In genomic region chr16:56643080-56643778, GRCh38 we compare ENCODE assay signal across 8 cellular contexts. TPM values are rescaled to one million over a fixed set of nuclear protein-coding genes. Genes with fewer than 3 reads are reported as not detected.
DNase-seq lines count a peak whose midpoint lies in the region; ATAC-seq lines count a peak whose summit lies in the region.

No MANE protein-coding gene starts in this region.

- peak; percentile 77 for ATAC-seq in HG03442 (IDR thresholded peaks at IDR 0.05; ENCODE audit: unreplicated experiment)

- DNase-seq in EL, result peak; percentile 55
- DNase-seq in activated CD4-positive, CD25-positive, alpha-beta regulatory T cell treated with anti-CD3 and anti-CD28 coated beads, Interleukin-2, amount 50 U/mL, for 72 hours, result peak; percentile 68
- peak; percentile 44 for DNase-seq in cerebellum (ENCODE audit: low spot score)
- peak; percentile 23 to 27 for DNase-seq in lung microvascular endothelial cell (ENCODE audit: low read depth in 2 of 2)
- DNase-seq in stimulated activated CD8-positive, alpha-beta memory T cell treated with anti-CD3 and anti-CD28 coated beads, Interleukin-15, amount 100 ng/mL, for 24 hours (ENCODE audit: low read depth), result peak; percentile 48
- DNase-seq in DMS79 treated with DMSO at 0.1 percent for 48 hours (lab: John Stamatoyannopoulos, UW), result no peak
- DNase-seq in NCI-H2029 treated with DMSO at 0.1 percent for 48 hours (lab: John Stamatoyannopoulos, UW), result no peak

RNA-seq across cellular contexts. Expression of gene MT1A, which starts 4.8 kb away (rescaled TPM):
- total RNA-seq in cerebellum (not detected), lung microvascular endothelial cell (0.79 and 2.4 TPM in 2 replicates)

RNA-seq across cellular contexts. Expression of gene MT1B, which starts 8.5 kb away (rescaled TPM):
- total RNA-seq in cerebellum (not detected), lung microvascular endothelial cell (not detected in 2 replicates)

RNA-seq across cellular contexts. Expression of gene MT1M, which starts 10.8 kb away (rescaled TPM):
- total RNA-seq in cerebellum (not detected), lung microvascular endothelial cell (0.99 and 3.5 TPM in 2 replicates)

RNA-seq across cellular contexts. Expression of gene MT1F, which starts 14.5 kb away (rescaled TPM):
- total RNA-seq in cerebellum (3.4 TPM), lung microvascular endothelial cell (0.20 and 1.3 TPM in 2 replicates)

RNA-seq across cellular contexts. Expression of gene MT1E, which starts 17.6 kb away (rescaled TPM):
- 1.1 TPM for total RNA-seq in cerebellum
- 30.2 and 176 TPM in 2 replicates for total RNA-seq in lung microvascular endothelial cell

Comparison
In these comparisons a context has a peak if more than half of its experiments do, and no peak if none do; other contexts are left out.
1. DNase-seq: peak in EL (single experiment), activated CD4-positive, CD25-positive, alpha-beta regulatory T cell treated with anti-CD3 and anti-CD28 coated beads, Interleukin-2, amount 50 U/mL, for 72 hours (single experiment), cerebellum (single experiment), lung microvascular endothelial cell (2 of 2) and stimulated activated CD8-positive, alpha-beta memory T cell treated with anti-CD3 and anti-CD28 coated beads, Interleukin-15, amount 100 ng/mL, for 24 hours (single experiment); none in DMS79 treated with DMSO at 0.1 percent for 48 hours (single experiment) and NCI-H2029 treated with DMSO at 0.1 percent for 48 hours (single experiment).